8 cellular contexts compared by ENCODE assay signal in the genomic region with DNA sequence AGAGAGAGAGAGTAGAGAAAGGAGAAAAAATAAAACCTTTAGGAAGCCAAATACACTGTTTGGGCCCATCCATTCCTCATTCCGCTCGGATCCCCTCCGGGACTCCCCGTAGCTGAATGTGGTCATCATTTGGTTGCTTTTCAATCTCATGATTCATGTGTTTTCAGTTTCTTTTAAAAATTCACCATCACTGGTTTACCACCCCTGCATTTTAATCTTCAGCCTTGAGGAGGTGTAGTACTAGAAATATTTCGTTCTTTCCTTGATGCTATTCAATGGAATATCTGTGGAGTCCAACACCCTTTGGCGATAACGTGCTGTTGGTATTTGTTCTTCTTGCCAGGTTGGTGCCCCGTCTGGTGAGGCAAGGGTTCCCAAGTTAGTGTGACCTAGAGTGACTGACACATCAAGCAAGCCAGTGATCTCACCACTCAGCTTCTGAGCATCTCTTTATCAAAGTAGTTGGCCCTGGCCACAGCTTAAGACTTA.
DNase-seq lines count a peak whose midpoint lies in the region; ATAC-seq and TF ChIP-seq lines count a peak whose summit lies in the region.

No MANE protein-coding gene starts in this region.

- 69 to 78% methylated on average over 8 of the region's 8 CpGs for WGBS in transverse colon (ENCODE audit: low coverage in 1 of 2), 2 donors

- H3K27me3 ChIP-seq in layer of hippocampus (ENCODE audit: control insufficient read depth, insufficient read depth, low read length) (no peaks in the 10 kb centered on the region), transverse colon (no peaks in the 10 kb centered on the region)

- no peak for TF ChIP-seq POLR2A in transverse colon (IDR thresholded peaks at IDR 0.05)

- no peak overlapping the region for H3K4me3 ChIP-seq in transverse colon

- H3K36me3 ChIP-seq in transverse colon = no peaks in the 10 kb centered on the region

- H3K4me1 ChIP-seq in transverse colon = peaks cover 0 to 8% (median 0%) of the 10 kb centered on the region in 4 donors

- intact Hi-C loops in transverse colon (cut with DNase I; ENCODE audit: low total_unique reads) = no loop called here

- ATAC-seq in GM18907 (IDR thresholded peaks at IDR 0.05; ENCODE audit: unreplicated experiment) (peak; percentile 48), HG02973 (IDR thresholded peaks at IDR 0.05; ENCODE audit: unreplicated experiment) (peak; percentile 39)

- in situ Hi-C loops in transverse colon (cut with MboI; ENCODE audit: low pct_ligation_motif_present in 1 of 4, low pct_unique_long_range_greater_than_20kb in 1 of 4, low sequenced_read_pairs in 3 of 4) = no loop called here

- H3K27ac ChIP-seq in layer of hippocampus (ENCODE audit: low read depth, low read length) = peak overlapping the region; percentile 12
- peak overlapping the region; percentile 40 to 73 (median 58) for H3K27ac ChIP-seq in transverse colon

- TF ChIP-seq EP300 in transverse colon (IDR thresholded peaks at IDR 0.05; ENCODE audit: low read depth) = no peak

- no peak for TF ChIP-seq CTCF in transverse colon (IDR thresholded peaks at IDR 0.05)

- peak; percentile 55 to 64 for DNase-seq in activated CD4-positive, alpha-beta T cell treated with anti-CD3 and anti-CD28 coated beads, Interleukin-2, amount 50 U/mL, for 48 hours
- DNase-seq in transverse colon (no peak), Ammon's horn (ENCODE audit: low spot score) (no peak), NCI-H1417 treated with DMSO at 0.1 percent for 48 hours (lab: John Stamatoyannopoulos, UW) (no peak), D341Med (ENCODE audit: low spot score) (no peak)

- no peaks in the 10 kb centered on the region for H3K9me3 ChIP-seq in transverse colon

Comparison
In these comparisons a context has a peak if more than half of its experiments do, and no peak if none do; other contexts are left out.
1. DNase-seq: peak in activated CD4-positive, alpha-beta T cell treated with anti-CD3 and anti-CD28 coated beads, Interleukin-2, amount 50 U/mL, for 48 hours (2 of 2); none in transverse colon (single experiment), Ammon's horn (single experiment), NCI-H1417 treated with DMSO at 0.1 percent for 48 hours (single experiment) and D341Med (single experiment).